In genomic region chr15:67509918-67510317, GRCh38 we compare ENCODE assay signal across 1 cellular context.
TF ChIP-seq lines count a peak whose summit lies in the region.

No MANE protein-coding gene starts in this region.

TF ChIP-seq in K562, 482 proteins besides CTCF, POLR2A, EP300 and RAD21 (continued from another document):
- TF ChIP-seq ZNF592 (IDR thresholded peaks at IDR 0.05) (no peak), SPI1 (IDR thresholded peaks at IDR 0.05; ENCODE audit: borderline replicate concordance, low read depth, low read length) (peak; percentile 87)
